31 cellular contexts compared by ENCODE assay signal in the genomic region with DNA sequence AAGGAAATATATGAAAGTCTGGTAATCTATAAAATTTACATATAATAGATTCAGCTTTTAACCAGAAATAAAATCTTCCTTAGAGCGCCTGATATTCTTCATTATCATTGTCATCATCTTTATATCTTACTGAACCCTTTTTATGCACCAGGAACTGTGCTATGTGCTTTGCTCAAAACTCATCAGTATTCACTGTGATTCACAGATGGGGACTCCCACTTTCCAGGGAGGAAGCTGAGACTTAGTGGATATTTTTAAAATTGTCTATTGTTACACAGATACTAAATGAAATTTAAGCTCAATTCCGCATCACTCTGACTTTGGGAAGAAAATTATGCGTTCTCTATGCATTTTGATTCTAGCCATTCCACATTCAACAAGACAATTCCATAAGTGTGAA. TPM values are rescaled to one million over a fixed set of nuclear protein-coding genes. Genes with fewer than 3 reads are reported as not detected.
"Had no signal": no experiment of that assay in that cellular context is flagged by ENCODE, and none has a peak within 500 bp of the region (broad histone marks: within the 10 kb centered on the region; RNA-seq: fewer than 3 reads in every experiment).

No MANE protein-coding gene starts in this region.

- H3K27me3 ChIP-seq: colonic mucosa, gastrocnemius medialis, heart right ventricle, left lung had no signal

- H3K9me3 ChIP-seq: colonic mucosa, esophagus squamous epithelium, gastrocnemius medialis, heart right ventricle, left lung, lower lobe of right lung, mucosa of descending colon had no signal

- H3K4me1 ChIP-seq: colonic mucosa, esophagus squamous epithelium, gastrocnemius medialis, heart right ventricle, left lung, lower lobe of right lung had no signal

- ATAC-seq: effector memory CD8-positive, alpha-beta T cell; esophagus mucosa; gastrocnemius medialis; heart right ventricle; left cardiac atrium; left lung; left ventricle myocardium superior; lower lobe of right lung had no signal

- DNase-seq: cortex of kidney; effector CD8-positive, alpha-beta T cell; effector memory CD8-positive, alpha-beta T cell; endodermal cell; erythroblast; esophagus squamous epithelium; foreskin fibroblast; foreskin melanocyte; gastrocnemius medialis; glutamatergic neuron; heart right ventricle; hypothalamus; immature natural killer cell; left cardiac atrium; left lung; left ventricle myocardium superior; lower lobe of right lung; mesenchymal stem cell had no signal

- H3K4me3 ChIP-seq: colonic mucosa, esophagus squamous epithelium, gastrocnemius medialis, heart right ventricle, left lung, lower lobe of right lung, mucosa of descending colon had no signal

- H3K27ac ChIP-seq: colonic mucosa, epithelial cell of prostate, esophagus squamous epithelium, gastrocnemius medialis, heart right ventricle, left lung, lower lobe of right lung had no signal

- H3K36me3 ChIP-seq: colonic mucosa, esophagus squamous epithelium, gastrocnemius medialis, heart right ventricle, left lung, lower lobe of right lung had no signal

RNA-seq across cellular contexts. Expression of a gene that starts 34.8 kb away (rescaled TPM):
- total RNA-seq: endodermal cell, gastrocnemius medialis, glomerular endothelial cell, heart right ventricle, kidney epithelial cell, left cardiac atrium, left ventricle myocardium superior, mesenteric fat pad, myocyte had no signal
- polyA plus RNA-seq: heart right ventricle had no signal

RNA-seq across cellular contexts. Expression of a gene that starts 36.2 kb away (rescaled TPM):
- total RNA-seq: chondrocyte, colonic mucosa, dermis microvascular lymphatic vessel endothelial cell, endodermal cell, esophagus mucosa, esophagus squamous epithelium, gastrocnemius medialis, glomerular endothelial cell, heart right ventricle, kidney epithelial cell, left lung, left ventricle myocardium superior, lower lobe of right lung, lung microvascular endothelial cell, mesothelial cell of epicardium, mucosa of descending colon, myocyte had no signal
- polyA plus RNA-seq: keratinocyte had no signal
